In the genomic region with DNA sequence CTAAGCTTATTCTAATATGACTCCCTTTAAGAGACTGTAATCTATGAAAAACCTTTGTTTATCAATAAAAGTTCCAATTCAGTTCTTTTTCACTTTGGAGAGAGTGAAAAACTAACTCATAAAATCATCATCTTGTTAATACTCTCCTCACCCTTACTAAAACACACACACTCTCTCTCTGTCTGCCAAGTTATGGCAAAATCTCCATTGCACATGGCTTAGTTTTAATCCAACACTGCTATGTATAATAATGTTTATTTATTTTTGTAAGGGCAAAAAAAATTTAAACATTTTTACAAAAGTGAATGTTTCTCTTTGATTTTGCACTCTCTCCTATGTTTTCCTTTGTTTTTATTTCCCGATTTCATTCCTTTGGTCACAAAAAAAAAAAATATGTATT, we compare ENCODE assay signal across 13 cellular contexts.
DNase-seq lines count a peak whose midpoint lies in the region; ATAC-seq, FAIRE-seq and TF ChIP-seq lines count a peak whose summit lies in the region.
"Had no signal": no experiment of that assay in that cellular context is flagged by ENCODE, and none has a peak within 500 bp of the region (broad histone marks: within the 10 kb centered on the region; RNA-seq: fewer than 3 reads in every experiment).

No MANE protein-coding gene starts in this region.

- H3K9me3 ChIP-seq in Caco-2, result no peaks in the 10 kb centered on the region
- no peaks in the 10 kb centered on the region for H3K9me3 ChIP-seq in kidney (ENCODE audit: control insufficient read depth in 1 of 2, low read length in 2 of 2)
- H3K9me3 ChIP-seq: BLaER1 had no signal

- TF ChIP-seq CTCF in Caco-2 (IDR thresholded peaks at IDR 0.05; ENCODE audit: insufficient read depth in 1 of 2, low read depth in 1 of 2, low read length in 1 of 2, severe bottlenecking in 1 of 2, unreplicated experiment in 1 of 2), result no peak
- no peak for TF ChIP-seq CTCF in WTC11 (IDR thresholded peaks at IDR 0.05)
- no peak for TF ChIP-seq CTCF in kidney (IDR thresholded peaks at IDR 0.05; ENCODE audit: borderline replicate concordance, extremely low read depth, insufficient read depth)

- H3K36me3 Mint-ChIP-seq in Caco-2 (ENCODE audit: insufficient read depth, unreplicated experiment) (peaks cover 5% of the 10 kb centered on the region), WTC11 (no peaks in the 10 kb centered on the region)
- H3K36me3 Mint-ChIP-seq: CD8-positive, alpha-beta memory T cell had no signal

- ATAC-seq in WTC11, result no peak
- no peak for ATAC-seq in HG03460 (IDR thresholded peaks at IDR 0.05; ENCODE audit: unreplicated experiment)

- peaks cover 45% of the 10 kb centered on the region for H3K4me1 Mint-ChIP-seq in Caco-2 (ENCODE audit: low read depth, unreplicated experiment)
- peaks cover 19% of the 10 kb centered on the region for H3K4me1 Mint-ChIP-seq in WTC11
- H3K4me1 Mint-ChIP-seq: CD8-positive, alpha-beta memory T cell had no signal

- H3K27ac Mint-ChIP-seq in Caco-2 (ENCODE audit: unreplicated experiment), result peak overlapping the region; percentile 29
- H3K27ac Mint-ChIP-seq in WTC11, result no peak overlapping the region
- H3K27ac Mint-ChIP-seq: CD8-positive, alpha-beta memory T cell had no signal

- CTCF ChIA-PET in Caco-2 (lab: Charles Lee) (interaction anchor here (0.6 to 1.5 kb wide), 4 partner anchors 8 to 383 kb away, joined by 3 to 5 read pairs (median 3); no protein-coding TSS in a partner anchor), WTC11 (lab: Charles Lee) (interaction anchor here (0.5 to 1.0 kb wide), 2 partner anchors 9 to 44 kb away, joined by 3 to 9 read pairs; no protein-coding TSS in a partner anchor)

- H3K36me3 ChIP-seq in Caco-2 (ENCODE audit: control insufficient read depth, insufficient read depth, low read length), result no peaks in the 10 kb centered on the region
- no peaks in the 10 kb centered on the region for H3K36me3 ChIP-seq in kidney (ENCODE audit: control insufficient read depth in 1 of 2, insufficient read depth in 2 of 2, low read length in 2 of 2)
- H3K36me3 ChIP-seq: BLaER1 had no signal

- peak; percentile 3 for FAIRE-seq in kidney (lab: Jason Lieb, UNC)

- H3K9me3 Mint-ChIP-seq in Caco-2 (ENCODE audit: unreplicated experiment) (no peaks in the 10 kb centered on the region), WTC11 (no peaks in the 10 kb centered on the region)

- POLR2A ChIA-PET in Caco-2 (lab: Charles Lee), result no interaction called here
- POLR2A ChIA-PET in WTC11 (lab: Charles Lee), result no interaction called here

- H3K27me3 Mint-ChIP-seq in Caco-2 (ENCODE audit: insufficient read depth, unreplicated experiment) (no peaks in the 10 kb centered on the region), WTC11 (ENCODE audit: low read depth) (peaks cover 36% of the 10 kb centered on the region)

- no peak overlapping the region for H3K9ac ChIP-seq in kidney (ENCODE audit: low read length in 2 of 2)
- H3K9ac ChIP-seq: BLaER1, GM23248 had no signal

- H3K4me3 ChIP-seq in Caco-2 (ENCODE audit: low read depth, low read length), result no peak overlapping the region
- H3K4me3 ChIP-seq in kidney (ENCODE audit: low read length in 2 of 2), result no peak overlapping the region
- H3K4me3 ChIP-seq: BLaER1 had no signal

- H3K4me3 Mint-ChIP-seq in Caco-2 (ENCODE audit: unreplicated experiment) (peak overlapping the region; percentile 72), WTC11 (peak overlapping the region; percentile 55)
- H3K4me3 Mint-ChIP-seq: CD8-positive, alpha-beta memory T cell had no signal

- peaks cover 30% of the 10 kb centered on the region for H3K4me1 ChIP-seq in Caco-2
- no peaks in the 10 kb centered on the region for H3K4me1 ChIP-seq in kidney (ENCODE audit: control insufficient read depth in 1 of 2, insufficient read depth in 1 of 2, low read depth in 1 of 2, low read length in 2 of 2)

- BruUV-seq in Caco-2 (replicated peaks; lab: Mats Ljungman, UMichigan), result no TSS peak

- no peak overlapping the region for H3K27ac ChIP-seq in kidney (ENCODE audit: low read depth in 2 of 2, low read length in 2 of 2)
- H3K27ac ChIP-seq: BLaER1, GM23248 had no signal

- H3K27me3 ChIP-seq in Caco-2 (replicated peaks; ENCODE audit: control insufficient read depth, insufficient read depth, low read length), result no peaks in the 10 kb centered on the region

- intact Hi-C loops in Caco-2 (cut with micrococcal nuclease; ENCODE audit: unreplicated experiment), result no loop called here
- intact Hi-C loops in kidney (cut with DNase I), result no loop called here

- DNase-seq in Caco-2, result no peak
- DNase-seq in WTC11 (ENCODE audit: low spot score), result no peak
- DNase-seq in fibroblast of gingiva (ENCODE audit: low read depth), result peak; percentile 70
- no peak for DNase-seq in kidney
- DNase-seq in NCI-H1930 (lab: John Stamatoyannopoulos, UW), result no peak
- DNase-seq in NCI-H2196 (lab: John Stamatoyannopoulos, UW; ENCODE audit: unreplicated experiment), result no peak
- DNase-seq: 8988T; AML-193; CD8-positive, alpha-beta memory T cell; DMS53; GM23248 had no signal

TF ChIP-seq in WTC11, 78 proteins besides CTCF, POLR2A, EP300 and RAD21:
- TF ChIP-seq, protein P1, sequence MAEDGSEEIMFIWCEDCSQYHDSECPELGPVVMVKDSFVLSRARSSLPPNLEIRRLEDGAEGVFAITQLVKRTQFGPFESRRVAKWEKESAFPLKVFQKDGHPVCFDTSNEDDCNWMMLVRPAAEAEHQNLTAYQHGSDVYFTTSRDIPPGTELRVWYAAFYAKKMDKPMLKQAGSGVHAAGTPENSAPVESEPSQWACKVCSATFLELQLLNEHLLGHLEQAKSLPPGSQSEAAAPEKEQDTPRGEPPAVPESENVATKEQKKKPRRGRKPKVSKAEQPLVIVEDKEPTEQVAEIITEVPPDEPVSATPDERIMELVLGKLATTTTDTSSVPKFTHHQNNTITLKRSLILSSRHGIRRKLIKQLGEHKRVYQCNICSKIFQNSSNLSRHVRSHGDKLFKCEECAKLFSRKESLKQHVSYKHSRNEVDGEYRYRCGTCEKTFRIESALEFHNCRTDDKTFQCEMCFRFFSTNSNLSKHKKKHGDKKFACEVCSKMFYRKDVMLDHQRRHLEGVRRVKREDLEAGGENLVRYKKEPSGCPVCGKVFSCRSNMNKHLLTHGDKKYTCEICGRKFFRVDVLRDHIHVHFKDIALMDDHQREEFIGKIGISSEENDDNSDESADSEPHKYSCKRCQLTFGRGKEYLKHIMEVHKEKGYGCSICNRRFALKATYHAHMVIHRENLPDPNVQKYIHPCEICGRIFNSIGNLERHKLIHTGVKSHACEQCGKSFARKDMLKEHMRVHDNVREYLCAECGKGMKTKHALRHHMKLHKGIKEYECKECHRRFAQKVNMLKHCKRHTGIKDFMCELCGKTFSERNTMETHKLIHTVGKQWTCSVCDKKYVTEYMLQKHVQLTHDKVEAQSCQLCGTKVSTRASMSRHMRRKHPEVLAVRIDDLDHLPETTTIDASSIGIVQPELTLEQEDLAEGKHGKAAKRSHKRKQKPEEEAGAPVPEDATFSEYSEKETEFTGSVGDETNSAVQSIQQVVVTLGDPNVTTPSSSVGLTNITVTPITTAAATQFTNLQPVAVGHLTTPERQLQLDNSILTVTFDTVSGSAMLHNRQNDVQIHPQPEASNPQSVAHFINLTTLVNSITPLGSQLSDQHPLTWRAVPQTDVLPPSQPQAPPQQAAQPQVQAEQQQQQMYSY (CRISPR knock-in tag; IDR thresholded peaks at IDR 0.05), result no peak
- TF ChIP-seq NR2C2 (CRISPR knock-in tag; IDR thresholded peaks at IDR 0.05), result no peak
